Comparison of ENCODE assay signal across 1 cellular context in the genomic region with DNA sequence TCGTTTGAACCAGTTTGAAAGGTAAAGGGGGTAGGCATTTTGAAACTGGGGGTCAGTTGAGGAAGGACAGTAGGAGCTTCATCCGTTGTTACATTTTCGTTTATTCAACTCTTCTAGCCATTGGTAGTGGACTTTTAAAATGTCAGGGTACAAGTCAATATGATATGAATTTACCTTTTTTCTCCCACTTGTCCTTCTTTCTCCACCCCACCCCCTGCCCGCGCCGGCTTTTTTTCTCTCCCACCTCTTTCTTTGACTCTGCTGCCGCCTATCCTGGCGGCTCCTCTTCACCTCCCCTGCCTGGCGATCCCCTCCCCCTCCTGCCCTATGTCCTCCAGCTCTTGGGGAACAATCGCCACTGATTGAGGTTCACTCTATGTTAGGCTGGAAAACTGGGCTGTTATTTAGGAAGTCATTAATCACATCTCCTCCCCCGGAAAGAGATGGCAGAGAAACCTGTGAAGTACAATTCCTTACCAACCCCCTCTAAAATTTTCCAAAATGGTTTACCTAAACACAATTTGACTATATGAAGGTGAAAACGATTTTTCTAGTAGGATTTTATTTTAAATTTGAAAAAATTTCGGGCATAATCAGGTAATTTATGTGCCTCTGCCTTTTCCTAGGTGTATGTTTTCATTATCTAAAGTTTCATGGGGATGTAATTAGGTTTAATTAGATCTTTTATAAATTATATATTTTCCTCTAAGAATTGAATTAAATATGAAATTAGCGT.
TF ChIP-seq lines count a peak whose summit lies in the region.

No MANE protein-coding gene starts in this region.

TF ChIP-seq in HepG2, 621 proteins besides CTCF, POLR2A, EP300 and RAD21 (continued from another document and continues in another):
- TF ChIP-seq, protein P1, sequence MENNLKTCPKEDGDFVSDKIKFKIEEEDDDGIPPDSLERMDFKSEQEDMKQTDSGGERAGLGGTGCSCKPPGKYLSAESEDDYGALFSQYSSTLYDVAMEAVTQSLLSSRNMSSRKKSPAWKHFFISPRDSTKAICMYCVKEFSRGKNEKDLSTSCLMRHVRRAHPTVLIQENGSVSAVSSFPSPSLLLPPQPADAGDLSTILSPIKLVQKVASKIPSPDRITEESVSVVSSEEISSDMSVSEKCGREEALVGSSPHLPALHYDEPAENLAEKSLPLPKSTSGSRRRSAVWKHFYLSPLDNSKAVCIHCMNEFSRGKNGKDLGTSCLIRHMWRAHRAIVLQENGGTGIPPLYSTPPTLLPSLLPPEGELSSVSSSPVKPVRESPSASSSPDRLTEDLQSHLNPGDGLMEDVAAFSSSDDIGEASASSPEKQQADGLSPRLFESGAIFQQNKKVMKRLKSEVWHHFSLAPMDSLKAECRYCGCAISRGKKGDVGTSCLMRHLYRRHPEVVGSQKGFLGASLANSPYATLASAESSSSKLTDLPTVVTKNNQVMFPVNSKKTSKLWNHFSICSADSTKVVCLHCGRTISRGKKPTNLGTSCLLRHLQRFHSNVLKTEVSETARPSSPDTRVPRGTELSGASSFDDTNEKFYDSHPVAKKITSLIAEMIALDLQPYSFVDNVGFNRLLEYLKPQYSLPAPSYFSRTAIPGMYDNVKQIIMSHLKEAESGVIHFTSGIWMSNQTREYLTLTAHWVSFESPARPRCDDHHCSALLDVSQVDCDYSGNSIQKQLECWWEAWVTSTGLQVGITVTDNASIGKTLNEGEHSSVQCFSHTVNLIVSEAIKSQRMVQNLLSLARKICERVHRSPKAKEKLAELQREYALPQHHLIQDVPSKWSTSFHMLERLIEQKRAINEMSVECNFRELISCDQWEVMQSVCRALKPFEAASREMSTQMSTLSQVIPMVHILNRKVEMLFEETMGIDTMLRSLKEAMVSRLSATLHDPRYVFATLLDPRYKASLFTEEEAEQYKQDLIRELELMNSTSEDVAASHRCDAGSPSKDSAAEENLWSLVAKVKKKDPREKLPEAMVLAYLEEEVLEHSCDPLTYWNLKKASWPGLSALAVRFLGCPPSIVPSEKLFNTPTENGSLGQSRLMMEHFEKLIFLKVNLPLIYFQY (CRISPR knock-in tag; IDR thresholded peaks at IDR 0.05; ENCODE audit: borderline replicate concordance), result no peak
- TF ChIP-seq ZNF143 (CRISPR knock-in tag; IDR thresholded peaks at IDR 0.05) (no peak), HNRNPK (IDR thresholded peaks at IDR 0.05; ENCODE audit: low read depth, low read length, poor library complexity, severe bottlenecking) (no peak), BCL6 (CRISPR knock-in tag; IDR thresholded peaks at IDR 0.05) (no peak), SIN3A (IDR thresholded peaks at IDR 0.05; ENCODE audit: borderline replicate concordance, low read depth, low read length) (no peak), CHD2 (IDR thresholded peaks at IDR 0.05; ENCODE audit: low read depth, low read length) (0 out of 2 replicates have a peak, but pooled peaks have one; percentile 33), NCOA2 (CRISPR knock-in tag; IDR thresholded peaks at IDR 0.05) (0 out of 2 replicates have a peak, but pooled peaks have one; percentile 10), MTF1 (CRISPR knock-in tag; IDR thresholded peaks at IDR 0.05) (no peak), ZNF605 (CRISPR knock-in tag; IDR thresholded peaks at IDR 0.05) (no peak), CBX5 (CRISPR knock-in tag; IDR thresholded peaks at IDR 0.05; ENCODE audit: borderline replicate concordance) (no peak), TGIF2 (CRISPR knock-in tag; IDR thresholded peaks at IDR 0.05) (no peak), MAF1 (CRISPR knock-in tag; IDR thresholded peaks at IDR 0.05; ENCODE audit: borderline replicate concordance) (no peak), SMYD3 (CRISPR knock-in tag; IDR thresholded peaks at IDR 0.05) (no peak), HHEX (CRISPR knock-in tag; IDR thresholded peaks at IDR 0.05) (no peak), ZNF577 (CRISPR knock-in tag; IDR thresholded peaks at IDR 0.05; ENCODE audit: borderline replicate concordance, low read depth) (no peak), IKZF4 (CRISPR knock-in tag; IDR thresholded peaks at IDR 0.05; ENCODE audit: borderline replicate concordance, low read depth, not compliant biosample characterization) (no peak), ZNF230 (CRISPR knock-in tag; IDR thresholded peaks at IDR 0.05) (no peak), ZNF354B (CRISPR knock-in tag; IDR thresholded peaks at IDR 0.05) (no peak), ZBTB7B (CRISPR knock-in tag; IDR thresholded peaks at IDR 0.05) (no peak), ELF3 (CRISPR knock-in tag; IDR thresholded peaks at IDR 0.05) (peak; percentile 36; the same call in 1 of the 2 replicates), CBX1 (IDR thresholded peaks at IDR 0.05; ENCODE audit: low read depth) (no peak), KLF13 (CRISPR knock-in tag; IDR thresholded peaks at IDR 0.05) (no peak), ZNF644 (CRISPR knock-in tag; IDR thresholded peaks at IDR 0.05; ENCODE audit: low read depth) (no peak), SOX6 (IDR thresholded peaks at IDR 0.05) (no peak), SOX6 (CRISPR knock-in tag; IDR thresholded peaks at IDR 0.05) (peak; percentile 30; the same call in 1 of the 2 replicates), ZBTB38 (CRISPR knock-in tag; IDR thresholded peaks at IDR 0.05) (no peak), FIP1L1 (IDR thresholded peaks at IDR 0.05; ENCODE audit: borderline replicate concordance, insufficient read depth, low read depth, low read length) (no peak), ZNF589 (CRISPR knock-in tag; conservative IDR thresholded peaks at IDR 0.05) (no peak), ZNF430 (CRISPR knock-in tag; IDR thresholded peaks at IDR 0.05) (no peak), ZNF331 (CRISPR knock-in tag; IDR thresholded peaks at IDR 0.05) (0 out of 2 replicates have a peak, but pooled peaks have one; percentile 35)
- TF ChIP-seq, protein P2, sequence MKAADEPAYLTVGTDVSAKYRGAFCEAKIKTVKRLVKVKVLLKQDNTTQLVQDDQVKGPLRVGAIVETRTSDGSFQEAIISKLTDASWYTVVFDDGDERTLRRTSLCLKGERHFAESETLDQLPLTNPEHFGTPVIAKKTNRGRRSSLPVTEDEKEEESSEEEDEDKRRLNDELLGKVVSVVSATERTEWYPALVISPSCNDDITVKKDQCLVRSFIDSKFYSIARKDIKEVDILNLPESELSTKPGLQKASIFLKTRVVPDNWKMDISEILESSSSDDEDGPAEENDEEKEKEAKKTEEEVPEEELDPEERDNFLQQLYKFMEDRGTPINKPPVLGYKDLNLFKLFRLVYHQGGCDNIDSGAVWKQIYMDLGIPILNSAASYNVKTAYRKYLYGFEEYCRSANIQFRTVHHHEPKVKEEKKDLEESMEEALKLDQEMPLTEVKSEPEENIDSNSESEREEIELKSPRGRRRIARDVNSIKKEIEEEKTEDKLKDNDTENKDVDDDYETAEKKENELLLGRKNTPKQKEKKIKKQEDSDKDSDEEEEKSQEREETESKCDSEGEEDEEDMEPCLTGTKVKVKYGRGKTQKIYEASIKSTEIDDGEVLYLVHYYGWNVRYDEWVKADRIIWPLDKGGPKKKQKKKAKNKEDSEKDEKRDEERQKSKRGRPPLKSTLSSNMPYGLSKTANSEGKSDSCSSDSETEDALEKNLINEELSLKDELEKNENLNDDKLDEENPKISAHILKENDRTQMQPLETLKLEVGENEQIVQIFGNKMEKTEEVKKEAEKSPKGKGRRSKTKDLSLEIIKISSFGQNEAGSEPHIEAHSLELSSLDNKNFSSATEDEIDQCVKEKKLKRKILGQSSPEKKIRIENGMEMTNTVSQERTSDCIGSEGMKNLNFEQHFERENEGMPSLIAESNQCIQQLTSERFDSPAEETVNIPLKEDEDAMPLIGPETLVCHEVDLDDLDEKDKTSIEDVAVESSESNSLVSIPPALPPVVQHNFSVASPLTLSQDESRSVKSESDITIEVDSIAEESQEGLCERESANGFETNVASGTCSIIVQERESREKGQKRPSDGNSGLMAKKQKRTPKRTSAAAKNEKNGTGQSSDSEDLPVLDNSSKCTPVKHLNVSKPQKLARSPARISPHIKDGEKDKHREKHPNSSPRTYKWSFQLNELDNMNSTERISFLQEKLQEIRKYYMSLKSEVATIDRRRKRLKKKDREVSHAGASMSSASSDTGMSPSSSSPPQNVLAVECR (CRISPR knock-in tag; IDR thresholded peaks at IDR 0.05; ENCODE audit: borderline replicate concordance), result no peak; the same call in 1 of the 2 replicates
- TF ChIP-seq, protein P3, sequence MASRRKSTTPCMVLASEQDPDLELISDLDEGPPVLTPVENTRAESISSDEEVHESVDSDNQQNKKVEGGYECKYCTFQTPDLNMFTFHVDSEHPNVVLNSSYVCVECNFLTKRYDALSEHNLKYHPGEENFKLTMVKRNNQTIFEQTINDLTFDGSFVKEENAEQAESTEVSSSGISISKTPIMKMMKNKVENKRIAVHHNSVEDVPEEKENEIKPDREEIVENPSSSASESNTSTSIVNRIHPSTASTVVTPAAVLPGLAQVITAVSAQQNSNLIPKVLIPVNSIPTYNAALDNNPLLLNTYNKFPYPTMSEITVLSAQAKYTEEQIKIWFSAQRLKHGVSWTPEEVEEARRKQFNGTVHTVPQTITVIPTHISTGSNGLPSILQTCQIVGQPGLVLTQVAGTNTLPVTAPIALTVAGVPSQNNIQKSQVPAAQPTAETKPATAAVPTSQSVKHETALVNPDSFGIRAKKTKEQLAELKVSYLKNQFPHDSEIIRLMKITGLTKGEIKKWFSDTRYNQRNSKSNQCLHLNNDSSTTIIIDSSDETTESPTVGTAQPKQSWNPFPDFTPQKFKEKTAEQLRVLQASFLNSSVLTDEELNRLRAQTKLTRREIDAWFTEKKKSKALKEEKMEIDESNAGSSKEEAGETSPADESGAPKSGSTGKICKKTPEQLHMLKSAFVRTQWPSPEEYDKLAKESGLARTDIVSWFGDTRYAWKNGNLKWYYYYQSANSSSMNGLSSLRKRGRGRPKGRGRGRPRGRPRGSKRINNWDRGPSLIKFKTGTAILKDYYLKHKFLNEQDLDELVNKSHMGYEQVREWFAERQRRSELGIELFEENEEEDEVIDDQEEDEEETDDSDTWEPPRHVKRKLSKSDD (CRISPR knock-in tag; IDR thresholded peaks at IDR 0.05; ENCODE audit: low read depth), result no peak
- TF ChIP-seq, protein P4, sequence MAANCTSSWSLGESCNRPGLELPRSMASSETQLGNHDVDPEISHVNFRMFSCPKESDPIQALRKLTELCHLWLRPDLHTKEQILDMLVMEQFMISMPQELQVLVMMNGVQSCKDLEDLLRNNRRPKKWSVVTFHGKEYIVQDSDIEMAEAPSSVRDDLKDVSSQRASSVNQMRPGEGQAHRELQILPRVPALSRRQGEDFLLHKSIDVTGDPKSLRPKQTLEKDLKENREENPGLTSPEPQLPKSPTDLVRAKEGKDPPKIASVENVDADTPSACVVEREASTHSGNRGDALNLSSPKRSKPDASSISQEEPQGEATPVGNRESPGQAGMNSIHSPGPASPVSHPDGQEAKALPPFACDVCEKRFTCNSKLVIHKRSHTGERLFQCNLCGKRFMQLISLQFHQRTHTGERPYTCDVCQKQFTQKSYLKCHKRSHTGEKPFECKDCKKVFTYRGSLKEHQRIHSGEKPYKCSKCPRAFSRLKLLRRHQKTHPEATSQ (CRISPR knock-in tag; IDR thresholded peaks at IDR 0.05; ENCODE audit: borderline replicate concordance), result no peak
- TF ChIP-seq, protein P5, sequence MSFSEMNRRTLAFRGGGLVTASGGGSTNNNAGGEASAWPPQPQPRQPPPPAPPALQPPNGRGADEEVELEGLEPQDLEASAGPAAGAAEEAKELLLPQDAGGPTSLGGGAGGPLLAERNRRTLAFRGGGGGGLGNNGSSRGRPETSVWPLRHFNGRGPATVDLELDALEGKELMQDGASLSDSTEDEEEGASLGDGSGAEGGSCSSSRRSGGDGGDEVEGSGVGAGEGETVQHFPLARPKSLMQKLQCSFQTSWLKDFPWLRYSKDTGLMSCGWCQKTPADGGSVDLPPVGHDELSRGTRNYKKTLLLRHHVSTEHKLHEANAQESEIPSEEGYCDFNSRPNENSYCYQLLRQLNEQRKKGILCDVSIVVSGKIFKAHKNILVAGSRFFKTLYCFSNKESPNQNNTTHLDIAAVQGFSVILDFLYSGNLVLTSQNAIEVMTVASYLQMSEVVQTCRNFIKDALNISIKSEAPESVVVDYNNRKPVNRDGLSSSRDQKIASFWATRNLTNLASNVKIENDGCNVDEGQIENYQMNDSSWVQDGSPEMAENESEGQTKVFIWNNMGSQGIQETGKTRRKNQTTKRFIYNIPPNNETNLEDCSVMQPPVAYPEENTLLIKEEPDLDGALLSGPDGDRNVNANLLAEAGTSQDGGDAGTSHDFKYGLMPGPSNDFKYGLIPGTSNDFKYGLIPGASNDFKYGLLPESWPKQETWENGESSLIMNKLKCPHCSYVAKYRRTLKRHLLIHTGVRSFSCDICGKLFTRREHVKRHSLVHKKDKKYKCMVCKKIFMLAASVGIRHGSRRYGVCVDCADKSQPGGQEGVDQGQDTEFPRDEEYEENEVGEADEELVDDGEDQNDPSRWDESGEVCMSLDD (CRISPR knock-in tag; IDR thresholded peaks at IDR 0.05; ENCODE audit: borderline replicate concordance), result peak; percentile 40; the same call in 1 of the 2 replicates
- TF ChIP-seq, protein P6, sequence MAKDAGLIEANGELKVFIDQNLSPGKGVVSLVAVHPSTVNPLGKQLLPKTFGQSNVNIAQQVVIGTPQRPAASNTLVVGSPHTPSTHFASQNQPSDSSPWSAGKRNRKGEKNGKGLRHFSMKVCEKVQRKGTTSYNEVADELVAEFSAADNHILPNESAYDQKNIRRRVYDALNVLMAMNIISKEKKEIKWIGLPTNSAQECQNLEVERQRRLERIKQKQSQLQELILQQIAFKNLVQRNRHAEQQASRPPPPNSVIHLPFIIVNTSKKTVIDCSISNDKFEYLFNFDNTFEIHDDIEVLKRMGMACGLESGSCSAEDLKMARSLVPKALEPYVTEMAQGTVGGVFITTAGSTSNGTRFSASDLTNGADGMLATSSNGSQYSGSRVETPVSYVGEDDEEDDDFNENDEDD (CRISPR knock-in tag; IDR thresholded peaks at IDR 0.05; ENCODE audit: borderline replicate concordance), result no peak
- TF ChIP-seq, protein P7, sequence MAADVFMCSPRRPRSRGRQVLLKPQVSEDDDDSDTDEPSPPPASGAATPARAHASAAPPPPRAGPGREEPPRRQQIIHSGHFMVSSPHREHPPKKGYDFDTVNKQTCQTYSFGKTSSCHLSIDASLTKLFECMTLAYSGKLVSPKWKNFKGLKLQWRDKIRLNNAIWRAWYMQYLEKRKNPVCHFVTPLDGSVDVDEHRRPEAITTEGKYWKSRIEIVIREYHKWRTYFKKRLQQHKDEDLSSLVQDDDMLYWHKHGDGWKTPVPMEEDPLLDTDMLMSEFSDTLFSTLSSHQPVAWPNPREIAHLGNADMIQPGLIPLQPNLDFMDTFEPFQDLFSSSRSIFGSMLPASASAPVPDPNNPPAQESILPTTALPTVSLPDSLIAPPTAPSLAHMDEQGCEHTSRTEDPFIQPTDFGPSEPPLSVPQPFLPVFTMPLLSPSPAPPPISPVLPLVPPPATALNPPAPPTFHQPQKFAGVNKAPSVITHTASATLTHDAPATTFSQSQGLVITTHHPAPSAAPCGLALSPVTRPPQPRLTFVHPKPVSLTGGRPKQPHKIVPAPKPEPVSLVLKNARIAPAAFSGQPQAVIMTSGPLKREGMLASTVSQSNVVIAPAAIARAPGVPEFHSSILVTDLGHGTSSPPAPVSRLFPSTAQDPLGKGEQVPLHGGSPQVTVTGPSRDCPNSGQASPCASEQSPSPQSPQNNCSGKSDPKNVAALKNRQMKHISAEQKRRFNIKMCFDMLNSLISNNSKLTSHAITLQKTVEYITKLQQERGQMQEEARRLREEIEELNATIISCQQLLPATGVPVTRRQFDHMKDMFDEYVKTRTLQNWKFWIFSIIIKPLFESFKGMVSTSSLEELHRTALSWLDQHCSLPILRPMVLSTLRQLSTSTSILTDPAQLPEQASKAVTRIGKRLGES (CRISPR knock-in tag; IDR thresholded peaks at IDR 0.05; ENCODE audit: borderline replicate concordance), result no peak
